8 cellular contexts compared by ENCODE assay signal in genomic region chrX:109733658-109734022, GRCh38. TPM values are rescaled to one million over a fixed set of nuclear protein-coding genes. Genes with fewer than 3 reads are reported as not detected.
DNase-seq lines count a peak whose midpoint lies in the region; ATAC-seq and TF ChIP-seq lines count a peak whose summit lies in the region.

No MANE protein-coding gene starts in this region.

- no peak overlapping the region for H3K27ac ChIP-seq in SJCRH30
- peak overlapping the region; percentile 82 to 91 (median 86) for H3K27ac ChIP-seq in gastrocnemius medialis

- H3K27me3 ChIP-seq in SJCRH30 = no peaks in the 10 kb centered on the region
- no peaks in the 10 kb centered on the region for H3K27me3 ChIP-seq in gastrocnemius medialis

- in situ Hi-C loops in gastrocnemius medialis (cut with MboI; ENCODE audit: low sequenced_read_pairs in 4 of 4) = no loop called here

- ATAC-seq in GM18867 (IDR thresholded peaks at IDR 0.05; ENCODE audit: unreplicated experiment) (peak; percentile 27), gastrocnemius medialis (peak in 1 of 2 donors; percentile 12), GM21526 (IDR thresholded peaks at IDR 0.05; ENCODE audit: low FRiP score, unreplicated experiment) (no peak)

- TF ChIP-seq CTCF in gastrocnemius medialis (IDR thresholded peaks at IDR 0.05 in 4 of 5, conservative IDR thresholded peaks at IDR 0.05 in 1 of 5) = no peak

- H3K4me3 ChIP-seq in SJCRH30 = peak overlapping the region; percentile 92
- peak overlapping the region; percentile 62 to 82 (median 74) for H3K4me3 ChIP-seq in gastrocnemius medialis

- H3K4me1 ChIP-seq in SJCRH30 (no peaks in the 10 kb centered on the region), gastrocnemius medialis (peaks cover 0 to 5% of the 10 kb centered on the region in 2 donors)

- H3K36me3 ChIP-seq in SJCRH30 (no peaks in the 10 kb centered on the region), gastrocnemius medialis (no peaks in the 10 kb centered on the region)

- no peak for DNase-seq in SJCRH30
- DNase-seq in fibroblast of peridontal ligament (ENCODE audit: extremely low read depth) = peak; percentile 31
- DNase-seq in gastrocnemius medialis = no peak
- no peak for DNase-seq in NCI-H748 treated with DMSO at 0.1 percent for 48 hours (lab: John Stamatoyannopoulos, UW)
- DNase-seq in effector CD8-positive, alpha-beta T cell (lab: John Stamatoyannopoulos, UW) = no peak
- no peak for DNase-seq in A172 (ENCODE audit: low spot score)

- intact Hi-C loops in gastrocnemius medialis (cut with DNase I; ENCODE audit: low total_unique reads) = loop anchor here (2.0 to 10.0 kb wide), 5 partner anchors 113 to 581 kb away; partner anchors contain the start of genes AMMECR1, NXT2 and TMEM164

- H3K9me3 ChIP-seq in SJCRH30 (replicated peaks) (no peaks in the 10 kb centered on the region), gastrocnemius medialis (no peaks in the 10 kb centered on the region)

- TF ChIP-seq POLR2A in gastrocnemius medialis (IDR thresholded peaks at IDR 0.05) = no peak

RNA-seq across cellular contexts. Expression of gene ACSL4, which starts 0.6 kb away (rescaled TPM):
- total RNA-seq in SJCRH30 (2014; rRNA removed; shearing (Covaris generic)) = 28.7 and 31.2 TPM in 2 replicates
- 100 to 1,000 TPM in 3 of 4 donors, 10 to 100 TPM in 1; 18.7 to 259 (median 132) TPM for total RNA-seq in gastrocnemius medialis
- total RNA-seq in A172 (2014; rRNA removed; shearing (Covaris generic)) = 33.8 and 46.3 TPM in 2 replicates
